ENCODE assay signal across 8 cellular contexts in genomic region chr13:22061806-22062391, GRCh38.
DNase-seq lines count a peak whose midpoint lies in the region; ATAC-seq and TF ChIP-seq lines count a peak whose summit lies in the region.
"Had no signal": no experiment of that assay in that cellular context is flagged by ENCODE, and none has a peak within 500 bp of the region (broad histone marks: within the 10 kb centered on the region; RNA-seq: fewer than 3 reads in every experiment).

No MANE protein-coding gene starts in this region.

- TF ChIP-seq CTCF in MCF 10A (IDR thresholded peaks at IDR 0.05; ENCODE audit: unreplicated experiment) = no peak

- no peak overlapping the region for H2BK5ac ChIP-seq in neuronal stem cell (ENCODE audit: low read length)

- H3K4me3 Mint-ChIP-seq in MCF 10A (ENCODE audit: unreplicated experiment) = no peak overlapping the region
- H3K4me3 Mint-ChIP-seq: neural crest cell had no signal

- H3K9me3 ChIP-seq in neuronal stem cell (replicated peaks in 1 of 2; ENCODE audit: control insufficient read depth in 2 of 2, insufficient read depth in 1 of 2, low read depth in 1 of 2, low read length in 2 of 2) = peaks cover 0 to 2% of the 10 kb centered on the region in 2 donors

- no peak overlapping the region for H2BK120ac ChIP-seq in neuronal stem cell (ENCODE audit: low read depth, low read length)

- no peak overlapping the region for H3K14ac ChIP-seq in neuronal stem cell (ENCODE audit: low read length)

- peaks cover 0 to 17% of the 10 kb centered on the region in 2 donors for H3K4me1 ChIP-seq in neuronal stem cell (ENCODE audit: control insufficient read depth in 2 of 2, insufficient read depth in 1 of 2, low read depth in 1 of 2, low read length in 2 of 2)

- H2AK5ac ChIP-seq in neuronal stem cell (ENCODE audit: low read depth, low read length) = no peak overlapping the region

- POLR2A ChIA-PET in MCF 10A (lab: Yijun Ruan, JAX) = no interaction called here

- no peak overlapping the region for H3K4me3 ChIP-seq in neuronal stem cell (ENCODE audit: low read length in 2 of 2)

- no peaks in the 10 kb centered on the region for H3K27me3 Mint-ChIP-seq in MCF 10A (ENCODE audit: insufficient read depth, unreplicated experiment)

- no peak overlapping the region for H3K4ac ChIP-seq in neuronal stem cell (ENCODE audit: low read length)

- no peaks in the 10 kb centered on the region for H3K79me1 ChIP-seq in neuronal stem cell (ENCODE audit: low read depth, low read length)

- TF ChIP-seq POLR2A in GM18951 (IDR thresholded peaks at IDR 0.05; ENCODE audit: extremely low read depth, insufficient read depth, insufficient read length) = peak; percentile 24

- no peak overlapping the region for H2BK12ac ChIP-seq in neuronal stem cell (ENCODE audit: low read length)

- H3K4me1 Mint-ChIP-seq in MCF 10A (ENCODE audit: insufficient read depth, unreplicated experiment) = no peaks in the 10 kb centered on the region

- no peaks in the 10 kb centered on the region for H3K36me3 Mint-ChIP-seq in MCF 10A (ENCODE audit: insufficient read depth, unreplicated experiment)

- no peak overlapping the region for H4K8ac ChIP-seq in neuronal stem cell (ENCODE audit: low read depth, low read length)

- CTCF ChIA-PET in MCF 10A (lab: Yijun Ruan, JAX) = no interaction called here

- intact Hi-C loops in MCF 10A (cut with micrococcal nuclease) = no loop called here

- no peak overlapping the region for H2BK15ac ChIP-seq in neuronal stem cell (ENCODE audit: low read length)

- ATAC-seq in HG02588 (IDR thresholded peaks at IDR 0.05; ENCODE audit: unreplicated experiment) = peak; percentile 81

- H3K9ac ChIP-seq in neuronal stem cell (ENCODE audit: low read depth, low read length, poor library complexity) = no peak overlapping the region

- no CpG with 5 or more reads among the region's 7 CpGs for WGBS in neuronal stem cell (ENCODE audit: extremely low coverage in 2 of 2, insufficient read length in 2 of 2, insufficient replicate concordance in 1 of 2), 2 donors

- H3K36me3 ChIP-seq in neuronal stem cell (replicated peaks in 1 of 2; ENCODE audit: control insufficient read depth in 2 of 2, insufficient read depth in 2 of 2, low read length in 2 of 2) = no peaks in the 10 kb centered on the region

- DNase-seq in MV-4-11 (lab: John Stamatoyannopoulos, UW) (peak; percentile 38), neuronal stem cell (ENCODE audit: low spot score) (no peak), KBM-7 (no peak), NCI-H2171 treated with DMSO at 0.1 percent for 48 hours (lab: John Stamatoyannopoulos, UW) (no peak), MCF 10A (ENCODE audit: unreplicated experiment) (no peak)

- in situ Hi-C loops in GM18951 (cut with MboI; ENCODE audit: low sequenced_read_pairs, unreplicated experiment) (no loop called here), KBM-7 (cut with MboI; ENCODE audit: low pct_unique_long_range_greater_than_20kb, low sequenced_read_pairs) (no loop called here)

- no peak overlapping the region for H2AFZ ChIP-seq in neuronal stem cell (ENCODE audit: low read length)

- no peak overlapping the region for H3K27ac ChIP-seq in neuronal stem cell (replicated peaks; ENCODE audit: low read length)

- no peak overlapping the region for H3K27ac Mint-ChIP-seq in MCF 10A (ENCODE audit: low read depth, unreplicated experiment)

- no peaks in the 10 kb centered on the region for H3K27me3 ChIP-seq in neuronal stem cell (ENCODE audit: control insufficient read depth in 3 of 3, insufficient read depth in 3 of 3, low read depth in 1 of 3, low read length in 3 of 3)

- BruUV-seq in MCF 10A (replicated peaks; lab: Mats Ljungman, UMichigan) = no TSS peak

- no peak overlapping the region for H3K4me2 ChIP-seq in neuronal stem cell (ENCODE audit: insufficient read depth, low read length, poor library complexity, severe bottlenecking)

- H3K18ac ChIP-seq in neuronal stem cell (ENCODE audit: low read length) = peak overlapping the region; percentile 20

- H3K23ac ChIP-seq in neuronal stem cell (ENCODE audit: low read depth, low read length, poor library complexity) = no peak overlapping the region

- no peak overlapping the region for H4K91ac ChIP-seq in neuronal stem cell (ENCODE audit: low read depth, low read length, poor library complexity)

- peaks cover 3% of the 10 kb centered on the region for H3K9me3 Mint-ChIP-seq in MCF 10A (ENCODE audit: unreplicated experiment)
- H3K9me3 Mint-ChIP-seq: neural crest cell had no signal
